8 cellular contexts compared by ENCODE assay signal in genomic region chr7:23490357-23491131, GRCh38. TPM values are rescaled to one million over a fixed set of nuclear protein-coding genes. Genes with fewer than 3 reads are reported as not detected.
DNase-seq lines count a peak whose midpoint lies in the region; ATAC-seq, FAIRE-seq and TF ChIP-seq lines count a peak whose summit lies in the region.

No MANE protein-coding gene starts in this region.

- no peak for FAIRE-seq in endothelial cell of umbilical vein (lab: Jason Lieb, UNC)

- peak overlapping the region; percentile 66 for H3K4me3 ChIP-seq in CD8-positive, alpha-beta T cell (ENCODE audit: low read depth, low read length)
- H3K4me3 ChIP-seq in HUES64 (ENCODE audit: low read length) (peak overlapping the region; percentile 65), endothelial cell of umbilical vein (replicated peaks in 1 of 3; ENCODE audit: insufficient read depth in 1 of 3, low read depth in 1 of 3, low read length in 3 of 3) (peak overlapping the region; percentile 6 to 58 (median 45)), urinary bladder (ENCODE audit: low read depth, low read length) (peak overlapping the region; percentile 46)

- H3K4me3 Mint-ChIP-seq in CD8-positive, alpha-beta T cell: peak overlapping the region; percentile 80

- no peaks in the 10 kb centered on the region for H3K9me3 Mint-ChIP-seq in CD8-positive, alpha-beta T cell

- dilution Hi-C loops in endothelial cell of umbilical vein (cut with MboI; ENCODE audit: extremely low pct_ligation_motif_present, low sequenced_read_pairs): no loop called here

- peak; percentile 32 to 76 (median 59) for DNase-seq in CD8-positive, alpha-beta T cell
- DNase-seq in activated CD4-positive, alpha-beta T cell treated with anti-CD3 and anti-CD28 coated beads, Interleukin-2, amount 50 U/mL, for 1 hour: peak; percentile 52
- peak; percentile 48 for DNase-seq in endothelial cell of umbilical vein (ENCODE audit: low read depth, low spot score)
- DNase-seq in myocyte (ENCODE audit: low read depth): peak; percentile 85
- DNase-seq in medulla oblongata (ENCODE audit: extremely low spot score): no peak

- TF ChIP-seq CTCF in CD8-positive, alpha-beta T cell (IDR thresholded peaks at IDR 0.05): no peak
- TF ChIP-seq CTCF in endothelial cell of umbilical vein (IDR thresholded peaks at IDR 0.05; ENCODE audit: extremely low read depth in 1 of 2, insufficient read depth in 1 of 2, low read depth in 1 of 2, low read length in 2 of 2): no peak

- peak overlapping the region; percentile 66 for H2AFZ ChIP-seq in endothelial cell of umbilical vein (ENCODE audit: low read depth, low read length)

- H3K27ac ChIP-seq in CD8-positive, alpha-beta T cell (ENCODE audit: low read depth, low read length): peak overlapping the region; percentile 35
- H3K27ac ChIP-seq in HUES64 (ENCODE audit: low read depth, low read length) (peak overlapping the region; percentile 72), endothelial cell of umbilical vein (ENCODE audit: insufficient read depth, low read depth, low read length) (peak overlapping the region; percentile 56), urinary bladder (ENCODE audit: low read depth) (no peak overlapping the region)

- TSS peak; percentile 89 for BruUV-seq in endothelial cell of umbilical vein (replicated peaks; lab: Mats Ljungman, UMichigan)

- H3K4me1 Mint-ChIP-seq in CD8-positive, alpha-beta T cell (ENCODE audit: low read depth): peaks cover 3% of the 10 kb centered on the region

- WGBS in HUES64: 66% methylated on average over 55 of the region's 56 CpGs
- 55% methylated on average over 56 of the region's 56 CpGs for WGBS in urinary bladder

- H3K27me3 Mint-ChIP-seq in CD8-positive, alpha-beta T cell (ENCODE audit: low read depth): no peaks in the 10 kb centered on the region

- H3K9me1 ChIP-seq in endothelial cell of umbilical vein (replicated peaks; ENCODE audit: control insufficient read depth, extremely low read depth, insufficient read depth, low read length): no peaks in the 10 kb centered on the region

- peaks cover 2% of the 10 kb centered on the region for H3K36me3 Mint-ChIP-seq in CD8-positive, alpha-beta T cell

- H4K20me1 ChIP-seq in endothelial cell of umbilical vein (replicated peaks; ENCODE audit: control insufficient read depth, extremely low read depth, insufficient read depth, low read length): no peaks in the 10 kb centered on the region

- POLR2A ChIA-PET in CD8-positive, alpha-beta T cell (lab: Charles Lee): interaction anchor here (0.7 to 1.8 kb wide), 6 partner anchors 11 to 192 kb away, joined by 3 to 6 read pairs (median 4); partner anchors contain the start of gene MALSU1
- POLR2A ChIA-PET in endothelial cell of umbilical vein (lab: Charles Lee): interaction anchor here (0.6 kb wide), 2 partner anchors 8 to 13 kb away, joined by 3 to 6 read pairs; no protein-coding TSS in a partner anchor

- peak; percentile 47 for TF ChIP-seq POLR2A in endothelial cell of umbilical vein (IDR thresholded peaks at IDR 0.05; ENCODE audit: low read depth, low read length)

- H3K9ac ChIP-seq in HUES64 (ENCODE audit: low read depth, low read length) (peak overlapping the region; percentile 64; the same call in 1 of the 2 replicates), endothelial cell of umbilical vein (replicated peaks; ENCODE audit: extremely low read depth, insufficient read depth, low read length) (peak overlapping the region; percentile 75)

- intact Hi-C loops in CD8-positive, alpha-beta T cell (cut with DNase I, micrococcal nuclease): loop anchor here (5.0 kb wide), 2 partner anchors 37 to 193 kb away; partner anchors contain the start of gene MALSU1 (in 1 of the 2)
- intact Hi-C loops in endothelial cell of umbilical vein (cut with micrococcal nuclease): loop anchor here (1.0 to 2.0 kb wide), 2 partner anchors 16 to 217 kb away; no protein-coding TSS in a partner anchor

- ATAC-seq in CD8-positive, alpha-beta T cell: peak; percentile 93
- ATAC-seq in GM19397 (IDR thresholded peaks at IDR 0.05; ENCODE audit: unreplicated experiment): peak; percentile 70

- peak overlapping the region; percentile 82 for H3K4me2 ChIP-seq in endothelial cell of umbilical vein (ENCODE audit: insufficient read depth, low read length)

- no peaks in the 10 kb centered on the region for H3K27me3 ChIP-seq in CD8-positive, alpha-beta T cell (ENCODE audit: insufficient read depth, low read length)
- H3K27me3 ChIP-seq in HUES64 (ENCODE audit: insufficient read depth, low read length) (no peaks in the 10 kb centered on the region), endothelial cell of umbilical vein (ENCODE audit: control insufficient read depth in 2 of 2, insufficient read depth in 2 of 2, low read length in 2 of 2) (no peaks in the 10 kb centered on the region)

- H3K9me3 ChIP-seq in CD8-positive, alpha-beta T cell (ENCODE audit: low read length): no peaks in the 10 kb centered on the region
- H3K9me3 ChIP-seq in HUES64 (ENCODE audit: insufficient read depth, low read depth, low read length) (no peaks in the 10 kb centered on the region), endothelial cell of umbilical vein (replicated peaks; ENCODE audit: control insufficient read depth, insufficient read depth, low read length) (no peaks in the 10 kb centered on the region)

- H3K27ac Mint-ChIP-seq in CD8-positive, alpha-beta T cell: peak overlapping the region; percentile 82

- CTCF ChIA-PET in CD8-positive, alpha-beta T cell (lab: Charles Lee): no interaction called here
- CTCF ChIA-PET in endothelial cell of umbilical vein (lab: Charles Lee): interaction anchor here (0.9 to 3.1 kb wide), 6 partner anchors 41 to 217 kb away, joined by 3 to 10 read pairs (median 4); no protein-coding TSS in a partner anchor

- H3K4me1 ChIP-seq in CD8-positive, alpha-beta T cell (ENCODE audit: insufficient read depth, low read length): peaks cover 12% of the 10 kb centered on the region
- peaks cover 7% of the 10 kb centered on the region; the same call in 1 of the 2 replicates for H3K4me1 ChIP-seq in HUES64 (ENCODE audit: insufficient read depth, low read length)
- H3K4me1 ChIP-seq in endothelial cell of umbilical vein (ENCODE audit: control insufficient read depth, extremely low read depth, insufficient read depth, low read length): peaks cover 2% of the 10 kb centered on the region
- no peaks in the 10 kb centered on the region for H3K4me1 ChIP-seq in urinary bladder (ENCODE audit: insufficient read depth)

- no peaks in the 10 kb centered on the region for H3K79me2 ChIP-seq in endothelial cell of umbilical vein (ENCODE audit: control insufficient read depth, insufficient read depth, low read length)

- H3K36me3 ChIP-seq in CD8-positive, alpha-beta T cell (ENCODE audit: insufficient read depth, low read length): no peaks in the 10 kb centered on the region
- H3K36me3 ChIP-seq in HUES64 (ENCODE audit: insufficient read depth, low read length) (no peaks in the 10 kb centered on the region), endothelial cell of umbilical vein (ENCODE audit: control insufficient read depth in 2 of 2, extremely low read depth in 1 of 2, insufficient read depth in 2 of 2, low read length in 2 of 2) (no peaks in the 10 kb centered on the region), urinary bladder (ENCODE audit: insufficient read depth) (no peaks in the 10 kb centered on the region)

TF ChIP-seq in endothelial cell of umbilical vein, 7 proteins besides CTCF, POLR2A, EP300 and RAD21:
- TF ChIP-seq POLR2AphosphoS5 (IDR thresholded peaks at IDR 0.05; ENCODE audit: insufficient read depth, low read depth, low read length) (no peak), GATA2 (IDR thresholded peaks at IDR 0.05; ENCODE audit: insufficient read depth, insufficient read length, low read depth, low read length) (no peak), EZH2 (IDR thresholded peaks at IDR 0.05; ENCODE audit: borderline replicate concordance, low read depth, low read length, severe bottlenecking) (no peak), MYC (IDR thresholded peaks at IDR 0.05; ENCODE audit: low read depth, low read length) (no peak), JUN (IDR thresholded peaks at IDR 0.05; ENCODE audit: borderline replicate concordance, insufficient read depth, insufficient read length, low read depth) (no peak)

RNA-seq across cellular contexts. Expression of gene IGF2BP3, which starts 20.3 kb away (rescaled TPM):
- total RNA-seq in CD8-positive, alpha-beta T cell: not detected
- polyA plus RNA-seq in HUES64 (2013, experiment 1 of 2): 83.9 TPM
- polyA plus RNA-seq in HUES64 (2013, experiment 2 of 2): 103 TPM
- total RNA-seq in endothelial cell of umbilical vein (111 and 117 TPM in 2 replicates), myocyte (23.4 and 28.0 TPM in 2 replicates), urinary bladder (65.7 TPM)
- polyA plus RNA-seq in endothelial cell of umbilical vein (30.7 and 41.2 TPM in 2 replicates), urinary bladder (0.27 TPM)
- 59.9 and 81.1 TPM in 2 replicates for polyA plus RNA-seq in endothelial cell of umbilical vein (2011; cell fraction: cytosol; rRNA removed)
- polyA plus RNA-seq in endothelial cell of umbilical vein (2011; cell fraction: nucleus; rRNA removed): 125 and 193 TPM in 2 replicates
- 73.1 and 143 TPM in 2 replicates for polyA plus RNA-seq in endothelial cell of umbilical vein (2012)
- polyA minus RNA-seq in endothelial cell of umbilical vein: 76.6 and 80.5 TPM in 2 replicates
- polyA minus RNA-seq in endothelial cell of umbilical vein (2011; cell fraction: cytosol; rRNA and poly(A)+ RNA removed): 45.8 TPM
- 130 and 167 TPM in 2 replicates for polyA minus RNA-seq in endothelial cell of umbilical vein (2011; cell fraction: nucleus; rRNA and poly(A)+ RNA removed)
- polyA plus RNA-seq in myocyte (2012): 9.0 TPM

RNA-seq across cellular contexts. Expression of gene TRA2A, which starts 41.2 kb away (rescaled TPM):
- total RNA-seq in CD8-positive, alpha-beta T cell: 100 to 1,000 TPM; 258 to 271 TPM
- polyA plus RNA-seq in HUES64 (2013, experiment 1 of 2): 87.6 TPM
- 88.6 TPM for polyA plus RNA-seq in HUES64 (2013, experiment 2 of 2)
- total RNA-seq in endothelial cell of umbilical vein (105 and 112 TPM in 2 replicates), myocyte (17.4 and 24.4 TPM in 2 replicates), urinary bladder (86.5 TPM)
- polyA plus RNA-seq in endothelial cell of umbilical vein (55.1 and 85.7 TPM in 2 replicates), urinary bladder (64.1 TPM)
- 60.1 and 64.1 TPM in 2 replicates for polyA plus RNA-seq in endothelial cell of umbilical vein (2011; cell fraction: cytosol; rRNA removed)
- polyA plus RNA-seq in endothelial cell of umbilical vein (2011; cell fraction: nucleus; rRNA removed): 125 and 143 TPM in 2 replicates
- 60.5 and 71.5 TPM in 2 replicates for polyA plus RNA-seq in endothelial cell of umbilical vein (2012)
- polyA minus RNA-seq in endothelial cell of umbilical vein: 76.4 and 89.5 TPM in 2 replicates
- 40.5 TPM for polyA minus RNA-seq in endothelial cell of umbilical vein (2011; cell fraction: cytosol; rRNA and poly(A)+ RNA removed)
- polyA minus RNA-seq in endothelial cell of umbilical vein (2011; cell fraction: nucleus; rRNA and poly(A)+ RNA removed): 103 and 113 TPM in 2 replicates
- 39.2 TPM for polyA plus RNA-seq in myocyte (2012)

Comparison
In these comparisons a context has a peak if more than half of its experiments do, and no peak if none do; other contexts are left out.
1. RNA of gene IGF2BP3, which starts 20.3 kb away (total RNA-seq): 111 to 117 TPM in endothelial cell of umbilical vein, 65.7 TPM in urinary bladder (single experiment) and 23.4 to 28.0 TPM in myocyte; not detected in CD8-positive, alpha-beta T cell; every median in the first group is over 10 times any median in the second.
2. Peak in every context shown above with its lines, with median percentiles within 50 percentile points of each other: H3K4me3 ChIP-seq.